Comparison of ENCODE assay signal across 8 cellular contexts in genomic region chr17:36592316-36592710, GRCh38. TPM values are rescaled to one million over a fixed set of nuclear protein-coding genes. Genes with fewer than 3 reads are reported as not detected.
DNase-seq lines count a peak whose midpoint lies in the region; ATAC-seq and TF ChIP-seq lines count a peak whose summit lies in the region.

No MANE protein-coding gene starts in this region.

- H3K27me3 ChIP-seq in Panc1 (ENCODE audit: control insufficient read depth, insufficient read depth, low read length) (no peaks in the 10 kb centered on the region), mucosa of rectum (ENCODE audit: control insufficient read depth in 2 of 2, insufficient read depth in 2 of 2, low read length in 2 of 2) (no peaks in the 10 kb centered on the region)
- no peaks in the 10 kb centered on the region for H3K27me3 ChIP-seq in effector memory CD4-positive, alpha-beta T cell (replicated peaks; ENCODE audit: control insufficient read depth, insufficient read depth, low read length, poor library complexity, severe bottlenecking)

- peak overlapping the region; percentile 83 to 90 for H3K9ac ChIP-seq in mucosa of rectum (ENCODE audit: low read depth in 1 of 2, low read length in 2 of 2)

- DNase-seq in stimulated activated CD4-positive, alpha-beta T cell treated with anti-CD3 and anti-CD28 coated beads, Interleukin-15, amount 100 ng/mL, for 24 hours: peak; percentile 48
- no peak for DNase-seq in stimulated activated CD4-positive, alpha-beta T cell treated with anti-CD3 and anti-CD28 coated beads, Interleukin-12 subunit alpha, Interleukin-12 subunit beta, amount 100 ng/mL, for 4 hours
- DNase-seq in Panc1 (ENCODE audit: low read depth, low spot score) (no peak), SHP77 treated with DMSO at 0.1 percent for 48 hours (lab: John Stamatoyannopoulos, UW) (no peak), pons (ENCODE audit: low spot score) (no peak)
- DNase-seq in effector memory CD4-positive, alpha-beta T cell: no peak

- CTCF ChIA-PET in Panc1 (lab: Charles Lee): no interaction called here

- BruUV-seq in Panc1 (replicated peaks; lab: Mats Ljungman, UMichigan): no TSS peak

- ATAC-seq in Panc1: peak; percentile 36; the same call in 1 of the 2 replicates
- no peak for ATAC-seq in GM21526 (IDR thresholded peaks at IDR 0.05; ENCODE audit: low FRiP score, unreplicated experiment)

- H3K4me1 ChIP-seq in Panc1 (ENCODE audit: control insufficient read depth, insufficient read depth, low read length): no peaks in the 10 kb centered on the region
- H3K4me1 ChIP-seq in effector memory CD4-positive, alpha-beta T cell (ENCODE audit: control insufficient read depth, insufficient read depth, low read length, poor library complexity, severe bottlenecking): peaks cover 16% of the 10 kb centered on the region
- peaks cover 24 to 45% of the 10 kb centered on the region in 2 donors for H3K4me1 ChIP-seq in mucosa of rectum (ENCODE audit: control insufficient read depth in 2 of 2, insufficient read depth in 2 of 2, low read length in 2 of 2)

- H3K4me3 ChIP-seq in Panc1 (ENCODE audit: low read depth in 2 of 2, low read length in 2 of 2): peak overlapping the region; percentile 61 to 65
- peak overlapping the region; percentile 60 for H3K4me3 ChIP-seq in effector memory CD4-positive, alpha-beta T cell (ENCODE audit: insufficient read depth, low read depth, low read length, poor library complexity, severe bottlenecking)
- peak overlapping the region; percentile 78 to 84 for H3K4me3 ChIP-seq in mucosa of rectum (ENCODE audit: low read length in 2 of 2)

- in situ Hi-C loops in Panc1 (cut with HindIII; ENCODE audit: low pct_unique_long_range_greater_than_20kb, low sequenced_read_pairs): no loop called here

- POLR2A ChIA-PET in Panc1 (lab: Charles Lee): no interaction called here

- no peak for TF ChIP-seq CTCF in Panc1 (IDR thresholded peaks at IDR 0.05)

- H3K9me3 ChIP-seq in Panc1 (ENCODE audit: control insufficient read depth, insufficient read depth, low read depth, low read length) (no peaks in the 10 kb centered on the region), mucosa of rectum (ENCODE audit: control insufficient read depth in 2 of 2, low read length in 2 of 2) (no peaks in the 10 kb centered on the region)
- H3K9me3 ChIP-seq in effector memory CD4-positive, alpha-beta T cell (ENCODE audit: control insufficient read depth, low read length): no peaks in the 10 kb centered on the region

- peaks cover 2% of the 10 kb centered on the region for H3K36me3 ChIP-seq in Panc1 (ENCODE audit: control insufficient read depth, insufficient read depth, low read length)
- H3K36me3 ChIP-seq in effector memory CD4-positive, alpha-beta T cell (ENCODE audit: control insufficient read depth, insufficient read depth, low read length): peaks cover 15% of the 10 kb centered on the region
- peaks cover 19 to 31% of the 10 kb centered on the region in 2 donors for H3K36me3 ChIP-seq in mucosa of rectum (ENCODE audit: control insufficient read depth in 2 of 2, insufficient read depth in 2 of 2, low read length in 2 of 2)

- peak overlapping the region; percentile 77 for H3K27ac ChIP-seq in Panc1 (ENCODE audit: low read length)
- peak overlapping the region; percentile 54 for H3K27ac ChIP-seq in effector memory CD4-positive, alpha-beta T cell (ENCODE audit: insufficient read depth, low read length, poor library complexity, severe bottlenecking)
- peak overlapping the region; percentile 90 for H3K27ac ChIP-seq in mucosa of rectum (ENCODE audit: low read depth in 2 of 2, low read length in 2 of 2)

- intact Hi-C loops in Panc1 (cut with micrococcal nuclease; ENCODE audit: unreplicated experiment): no loop called here

RNA-seq across cellular contexts. Expression of gene DHRS11, which starts 0.6 kb away (rescaled TPM):
- 11.8 TPM for total RNA-seq in Panc1 (2021; ENCODE audit: unreplicated experiment)
- 10.1 TPM for polyA plus RNA-seq in Panc1 (2012; ENCODE audit: insufficient read length)

RNA-seq across cellular contexts. Expression of gene MRM1, which starts 9.1 kb away (rescaled TPM):
- 7.8 TPM for total RNA-seq in Panc1 (2021; ENCODE audit: unreplicated experiment)
- 5.6 TPM for polyA plus RNA-seq in Panc1 (2012; ENCODE audit: insufficient read length)

RNA-seq across cellular contexts. Expression of gene GGNBP2, which starts 47.6 kb away (rescaled TPM):
- total RNA-seq in Panc1 (2021; ENCODE audit: unreplicated experiment): 57.2 TPM
- polyA plus RNA-seq in Panc1 (2012; ENCODE audit: insufficient read length): 33.5 TPM

RNA-seq across cellular contexts. Expression of gene PIGW, which starts 57.5 kb away (rescaled TPM):
- total RNA-seq in Panc1 (2021; ENCODE audit: unreplicated experiment): 16.2 TPM
- polyA plus RNA-seq in Panc1 (2012; ENCODE audit: insufficient read length): 4.9 TPM

RNA-seq across cellular contexts. Expression of gene MYO19, which starts 57.6 kb away (rescaled TPM):
- total RNA-seq in Panc1 (2021; ENCODE audit: unreplicated experiment): 88.0 TPM
- 43.1 TPM for polyA plus RNA-seq in Panc1 (2012; ENCODE audit: insufficient read length)
